In the genomic region with DNA sequence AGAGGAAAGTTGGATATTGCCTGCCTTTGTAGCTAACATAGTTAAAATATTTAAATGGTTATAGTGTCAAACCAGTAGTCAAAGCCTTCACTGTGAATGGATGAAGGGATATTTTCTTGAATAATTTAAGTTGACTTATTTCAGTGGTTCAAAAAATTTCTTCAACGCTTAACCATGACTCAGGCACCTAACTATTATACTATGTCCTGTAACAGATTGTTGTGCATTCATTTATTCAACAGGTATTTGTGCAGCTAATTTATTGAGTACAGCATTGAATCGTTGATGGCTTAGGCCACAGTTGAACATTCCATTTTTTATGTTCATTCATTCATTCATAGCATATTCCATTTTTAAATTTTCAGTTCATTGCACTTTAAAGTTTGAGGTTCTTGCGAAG, we compare ENCODE assay signal across 19 cellular contexts. TPM values are rescaled to one million over a fixed set of nuclear protein-coding genes. Genes with fewer than 3 reads are reported as not detected.
DNase-seq lines count a peak whose midpoint lies in the region; ATAC-seq and TF ChIP-seq lines count a peak whose summit lies in the region.
"Had no signal": no experiment of that assay in that cellular context is flagged by ENCODE, and none has a peak within 500 bp of the region (broad histone marks: within the 10 kb centered on the region; RNA-seq: fewer than 3 reads in every experiment).

No MANE protein-coding gene starts in this region.

- no peak for TF ChIP-seq CTCF in WTC11 (IDR thresholded peaks at IDR 0.05)
- TF ChIP-seq CTCF in fibroblast of pulmonary artery (IDR thresholded peaks at IDR 0.05; ENCODE audit: low read length, missing control alignments): no peak

- H3K4me3 Mint-ChIP-seq in activated naive CD8-positive, alpha-beta T cell: peak overlapping the region; percentile 23
- H3K4me3 Mint-ChIP-seq in activated naive CD8-positive, alpha-beta T cell treated with anti-CD3 and anti-CD28 coated beads for 36 hours: no peak overlapping the region
- no peak overlapping the region for H3K4me3 Mint-ChIP-seq in WTC11
- H3K4me3 Mint-ChIP-seq in stimulated activated effector memory CD8-positive, alpha-beta T cell treated with anti-CD3 and anti-CD28 coated beads, Interleukin-12 subunit alpha, Interleukin-12 subunit beta, amount 100 ng/mL, for 72 hours: peak overlapping the region; percentile 92
- H3K4me3 Mint-ChIP-seq in activated CD8-positive, alpha-beta memory T cell treated with anti-CD3 and anti-CD28 coated beads, Interleukin-2, amount 10 ng/mL, durations not matched to agents 7 days and 5 days: no peak overlapping the region
- H3K4me3 Mint-ChIP-seq: activated CD8-positive, alpha-beta T cell treated with anti-CD3 and anti-CD28 coated beads, Interleukin-2, amount 10 ng/mL, durations not matched to agents 7 days and 5 days had no signal

- H3K4me3 ChIP-seq in fibroblast of pulmonary artery (replicated peaks; ENCODE audit: low read depth, low read length): peak overlapping the region; percentile 71
- H3K4me3 ChIP-seq: body of pancreas, esophagus squamous epithelium, uterus had no signal

- CTCF ChIA-PET in WTC11 (lab: Charles Lee): no interaction called here
- CTCF ChIA-PET in activated CD8-positive, alpha-beta memory T cell treated with anti-CD3 and anti-CD28 coated beads, Interleukin-2, amount 10 ng/mL, durations not matched to agents 7 days and 5 days (lab: Charles Lee): interaction anchor here (1.4 kb wide), 1 partner anchor 21 kb away, joined by 3 read pairs; no protein-coding TSS in a partner anchor

- H3K9me3 Mint-ChIP-seq in activated naive CD8-positive, alpha-beta T cell (ENCODE audit: low read depth): no peaks in the 10 kb centered on the region
- H3K9me3 Mint-ChIP-seq in activated naive CD8-positive, alpha-beta T cell treated with anti-CD3 and anti-CD28 coated beads for 36 hours: no peaks in the 10 kb centered on the region
- H3K9me3 Mint-ChIP-seq in WTC11: no peaks in the 10 kb centered on the region
- no peaks in the 10 kb centered on the region for H3K9me3 Mint-ChIP-seq in stimulated activated effector memory CD8-positive, alpha-beta T cell treated with anti-CD3 and anti-CD28 coated beads, Interleukin-12 subunit alpha, Interleukin-12 subunit beta, amount 100 ng/mL, for 72 hours
- no peaks in the 10 kb centered on the region for H3K9me3 Mint-ChIP-seq in activated CD8-positive, alpha-beta memory T cell treated with anti-CD3 and anti-CD28 coated beads, Interleukin-2, amount 10 ng/mL, durations not matched to agents 7 days and 5 days (ENCODE audit: low read depth)

- no peaks in the 10 kb centered on the region for H3K27me3 Mint-ChIP-seq in activated naive CD8-positive, alpha-beta T cell
- no peaks in the 10 kb centered on the region for H3K27me3 Mint-ChIP-seq in activated naive CD8-positive, alpha-beta T cell treated with anti-CD3 and anti-CD28 coated beads for 36 hours
- no peaks in the 10 kb centered on the region for H3K27me3 Mint-ChIP-seq in WTC11 (ENCODE audit: low read depth)
- no peaks in the 10 kb centered on the region for H3K27me3 Mint-ChIP-seq in activated CD8-positive, alpha-beta memory T cell treated with anti-CD3 and anti-CD28 coated beads, Interleukin-2, amount 10 ng/mL, durations not matched to agents 7 days and 5 days
- H3K27me3 Mint-ChIP-seq: T-cell had no signal

- peaks cover 81% of the 10 kb centered on the region for H3K4me1 Mint-ChIP-seq in activated naive CD8-positive, alpha-beta T cell (ENCODE audit: low read depth)
- peaks cover 71% of the 10 kb centered on the region for H3K4me1 Mint-ChIP-seq in activated naive CD8-positive, alpha-beta T cell treated with anti-CD3 and anti-CD28 coated beads for 36 hours
- H3K4me1 Mint-ChIP-seq in WTC11: peaks cover 67% of the 10 kb centered on the region
- H3K4me1 Mint-ChIP-seq in stimulated activated effector memory CD8-positive, alpha-beta T cell treated with anti-CD3 and anti-CD28 coated beads, Interleukin-12 subunit alpha, Interleukin-12 subunit beta, amount 100 ng/mL, for 72 hours: peaks cover 30% of the 10 kb centered on the region
- peaks cover 73% of the 10 kb centered on the region for H3K4me1 Mint-ChIP-seq in activated CD8-positive, alpha-beta memory T cell treated with anti-CD3 and anti-CD28 coated beads, Interleukin-2, amount 10 ng/mL, durations not matched to agents 7 days and 5 days

- H3K27ac Mint-ChIP-seq in activated naive CD8-positive, alpha-beta T cell: peak overlapping the region; percentile 28
- no peak overlapping the region for H3K27ac Mint-ChIP-seq in activated naive CD8-positive, alpha-beta T cell treated with anti-CD3 and anti-CD28 coated beads for 36 hours
- peak overlapping the region; percentile 9; the same call in 1 of the 2 replicates for H3K27ac Mint-ChIP-seq in WTC11
- H3K27ac Mint-ChIP-seq in stimulated activated effector memory CD8-positive, alpha-beta T cell treated with anti-CD3 and anti-CD28 coated beads, Interleukin-12 subunit alpha, Interleukin-12 subunit beta, amount 100 ng/mL, for 72 hours: no peak overlapping the region
- no peak overlapping the region for H3K27ac Mint-ChIP-seq in activated CD8-positive, alpha-beta memory T cell treated with anti-CD3 and anti-CD28 coated beads, Interleukin-2, amount 10 ng/mL, durations not matched to agents 7 days and 5 days
- H3K27ac Mint-ChIP-seq: activated CD8-positive, alpha-beta T cell treated with anti-CD3 and anti-CD28 coated beads, Interleukin-2, amount 10 ng/mL, durations not matched to agents 7 days and 5 days had no signal

- DNase-seq in activated naive CD8-positive, alpha-beta T cell treated with anti-CD3 and anti-CD28 coated beads for 36 hours: no peak
- no peak for DNase-seq in WTC11 (ENCODE audit: low spot score)
- DNase-seq in fibroblast of pulmonary artery (ENCODE audit: low read depth): peak; percentile 53
- no peak for DNase-seq in stimulated activated effector memory CD8-positive, alpha-beta T cell treated with anti-CD3 and anti-CD28 coated beads, Interleukin-12 subunit alpha, Interleukin-12 subunit beta, amount 100 ng/mL, for 72 hours (ENCODE audit: low spot score in 2 of 2)
- DNase-seq in HCEC 1CT: no peak
- DNase-seq in D341Med (ENCODE audit: low spot score): no peak
- DNase-seq in activated CD8-positive, alpha-beta memory T cell treated with anti-CD3 and anti-CD28 coated beads, Interleukin-2, amount 10 ng/mL, durations not matched to agents 7 days and 5 days: no peak
- DNase-seq: activated CD8-positive, alpha-beta T cell treated with anti-CD3 and anti-CD28 coated beads, Interleukin-2, amount 10 ng/mL, durations not matched to agents 7 days and 5 days; body of pancreas; esophagus squamous epithelium; hippocampal formation; NCI-H187; NCI-H226; retina; Right ventricle myocardium superior; stimulated activated CD4-positive, alpha-beta T cell treated with anti-CD3 and anti-CD28 coated beads, Interleukin-1b, Interleukin-23, amount 100 ng/mL, for 48 hours; T-cell; uterus had no signal

- ATAC-seq in WTC11: no peak
- no peak for ATAC-seq in stimulated activated effector memory CD8-positive, alpha-beta T cell treated with anti-CD3 and anti-CD28 coated beads, Interleukin-12 subunit alpha, Interleukin-12 subunit beta, amount 100 ng/mL, for 72 hours
- no peak for ATAC-seq in activated CD8-positive, alpha-beta memory T cell treated with anti-CD3 and anti-CD28 coated beads, Interleukin-2, amount 10 ng/mL, durations not matched to agents 7 days and 5 days
- ATAC-seq: activated CD8-positive, alpha-beta T cell treated with anti-CD3 and anti-CD28 coated beads, Interleukin-2, amount 10 ng/mL, durations not matched to agents 7 days and 5 days; body of pancreas; T-cell had no signal

- H3K36me3 Mint-ChIP-seq in activated naive CD8-positive, alpha-beta T cell: peaks cover 8% of the 10 kb centered on the region
- peaks cover 55% of the 10 kb centered on the region for H3K36me3 Mint-ChIP-seq in activated naive CD8-positive, alpha-beta T cell treated with anti-CD3 and anti-CD28 coated beads for 36 hours
- no peaks in the 10 kb centered on the region for H3K36me3 Mint-ChIP-seq in WTC11
- H3K36me3 Mint-ChIP-seq in stimulated activated effector memory CD8-positive, alpha-beta T cell treated with anti-CD3 and anti-CD28 coated beads, Interleukin-12 subunit alpha, Interleukin-12 subunit beta, amount 100 ng/mL, for 72 hours: peaks cover 86% of the 10 kb centered on the region
- peaks cover 34% of the 10 kb centered on the region for H3K36me3 Mint-ChIP-seq in activated CD8-positive, alpha-beta memory T cell treated with anti-CD3 and anti-CD28 coated beads, Interleukin-2, amount 10 ng/mL, durations not matched to agents 7 days and 5 days

- POLR2A ChIA-PET in WTC11 (lab: Charles Lee): no interaction called here

TF ChIP-seq in WTC11, 78 proteins besides CTCF, POLR2A, EP300 and RAD21 (continues in another document):
- TF ChIP-seq, protein P1, sequence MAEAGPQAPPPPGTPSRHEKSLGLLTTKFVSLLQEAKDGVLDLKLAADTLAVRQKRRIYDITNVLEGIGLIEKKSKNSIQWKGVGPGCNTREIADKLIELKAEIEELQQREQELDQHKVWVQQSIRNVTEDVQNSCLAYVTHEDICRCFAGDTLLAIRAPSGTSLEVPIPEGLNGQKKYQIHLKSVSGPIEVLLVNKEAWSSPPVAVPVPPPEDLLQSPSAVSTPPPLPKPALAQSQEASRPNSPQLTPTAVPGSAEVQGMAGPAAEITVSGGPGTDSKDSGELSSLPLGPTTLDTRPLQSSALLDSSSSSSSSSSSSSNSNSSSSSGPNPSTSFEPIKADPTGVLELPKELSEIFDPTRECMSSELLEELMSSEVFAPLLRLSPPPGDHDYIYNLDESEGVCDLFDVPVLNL (CRISPR knock-in tag; IDR thresholded peaks at IDR 0.05; ENCODE audit: borderline replicate concordance, low read depth): no peak
- TF ChIP-seq TEAD4 (CRISPR knock-in tag; IDR thresholded peaks at IDR 0.05) (no peak), ZNF671 (CRISPR knock-in tag; IDR thresholded peaks at IDR 0.05) (no peak)
- TF ChIP-seq, protein P2, sequence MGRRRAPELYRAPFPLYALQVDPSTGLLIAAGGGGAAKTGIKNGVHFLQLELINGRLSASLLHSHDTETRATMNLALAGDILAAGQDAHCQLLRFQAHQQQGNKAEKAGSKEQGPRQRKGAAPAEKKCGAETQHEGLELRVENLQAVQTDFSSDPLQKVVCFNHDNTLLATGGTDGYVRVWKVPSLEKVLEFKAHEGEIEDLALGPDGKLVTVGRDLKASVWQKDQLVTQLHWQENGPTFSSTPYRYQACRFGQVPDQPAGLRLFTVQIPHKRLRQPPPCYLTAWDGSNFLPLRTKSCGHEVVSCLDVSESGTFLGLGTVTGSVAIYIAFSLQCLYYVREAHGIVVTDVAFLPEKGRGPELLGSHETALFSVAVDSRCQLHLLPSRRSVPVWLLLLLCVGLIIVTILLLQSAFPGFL (CRISPR knock-in tag; IDR thresholded peaks at IDR 0.05; ENCODE audit: borderline replicate concordance): no peak

RNA-seq across cellular contexts. Expression of a gene that starts 9.2 kb away (rescaled TPM):
- total RNA-seq in activated naive CD8-positive, alpha-beta T cell treated with anti-CD3 and anti-CD28 coated beads for 36 hours: 100 to 1,000 TPM; 157 to 158 TPM
- total RNA-seq in WTC11 (2021): 146 to 165 TPM (median 153 TPM) in 3 replicates
- 100 to 1,000 TPM; 134 to 158 TPM for total RNA-seq in activated CD8-positive, alpha-beta memory T cell treated with anti-CD3 and anti-CD28 coated beads, Interleukin-2, amount 10 ng/mL, durations not matched to agents 7 days and 5 days

RNA-seq across cellular contexts. Expression of a gene that starts 57.7 kb away (rescaled TPM):
- 10 to 100 TPM in 1 of 2 experiments, 1 to 10 TPM in 1; 9.2 to 10.2 TPM for total RNA-seq in activated naive CD8-positive, alpha-beta T cell treated with anti-CD3 and anti-CD28 coated beads for 36 hours
- total RNA-seq in WTC11 (2021): 9.5 to 10.2 TPM (median 10.1 TPM) in 3 replicates
- total RNA-seq in activated CD8-positive, alpha-beta memory T cell treated with anti-CD3 and anti-CD28 coated beads, Interleukin-2, amount 10 ng/mL, durations not matched to agents 7 days and 5 days: 1 to 10 TPM; 5.1 to 5.8 TPM

Comparison
In these comparisons a context has a peak if more than half of its experiments do, and no peak if none do; other contexts are left out.
1. H3K27ac Mint-ChIP-seq: peak in activated naive CD8-positive, alpha-beta T cell (single experiment) and WTC11 (single experiment); none in activated naive CD8-positive, alpha-beta T cell treated with anti-CD3 and anti-CD28 coated beads for 36 hours (single experiment), stimulated activated effector memory CD8-positive, alpha-beta T cell treated with anti-CD3 and anti-CD28 coated beads, Interleukin-12 subunit alpha, Interleukin-12 subunit beta, amount 100 ng/mL, for 72 hours (single experiment) and activated CD8-positive, alpha-beta memory T cell treated with anti-CD3 and anti-CD28 coated beads, Interleukin-2, amount 10 ng/mL, durations not matched to agents 7 days and 5 days (single experiment).
2. H3K4me3 Mint-ChIP-seq: peak in activated naive CD8-positive, alpha-beta T cell (single experiment) and stimulated activated effector memory CD8-positive, alpha-beta T cell treated with anti-CD3 and anti-CD28 coated beads, Interleukin-12 subunit alpha, Interleukin-12 subunit beta, amount 100 ng/mL, for 72 hours (single experiment); none in activated naive CD8-positive, alpha-beta T cell treated with anti-CD3 and anti-CD28 coated beads for 36 hours (single experiment), WTC11 (single experiment) and activated CD8-positive, alpha-beta memory T cell treated with anti-CD3 and anti-CD28 coated beads, Interleukin-2, amount 10 ng/mL, durations not matched to agents 7 days and 5 days (single experiment).